ENCODE assay signal across 24 cellular contexts in genomic region chr3:49711489-49711888, GRCh38. TPM values are rescaled to one million over a fixed set of nuclear protein-coding genes. Genes with fewer than 3 reads are reported as not detected.
A peak's percentile ranks its signal among the peaks of the same experiment; 100 is the strongest.
DNase-seq lines count a peak whose midpoint lies in the region; ATAC-seq and TF ChIP-seq lines count a peak whose summit lies in the region.
"Had no signal": no experiment of that assay in that cellular context is flagged by ENCODE, and none has a peak within 500 bp of the region (broad histone marks: within the 10 kb centered on the region; RNA-seq: fewer than 3 reads in every experiment).

No MANE protein-coding gene starts in this region.

- H3K27ac ChIP-seq in CD4-positive, alpha-beta T cell (ENCODE audit: low read depth, low read length): no peak overlapping the region
- no peak overlapping the region for H3K27ac ChIP-seq in upper lobe of right lung
- H3K27ac ChIP-seq: adrenal gland, body of pancreas, esophagus squamous epithelium, skin epidermis, tibial artery had no signal

- peak overlapping the region; percentile 47 for H3K27ac Mint-ChIP-seq in activated CD4-positive, alpha-beta T cell treated with anti-CD3 and anti-CD28 coated beads, Interleukin-2, amount 10 ng/mL, durations not matched to agents 7 days and 5 days
- peak overlapping the region; percentile 35 for H3K27ac Mint-ChIP-seq in CD4-positive, alpha-beta T cell
- H3K27ac Mint-ChIP-seq in activated naive CD8-positive, alpha-beta T cell treated with anti-CD3 and anti-CD28 coated beads for 36 hours: peak overlapping the region; percentile 40
- H3K27ac Mint-ChIP-seq in natural killer cell treated with Interleukin-12 subunit alpha and Interleukin-12 subunit beta and Interleukin-15 and Interleukin-18, amount 100 ng/mL, for 72 hours: peak overlapping the region in 1 of 2 donors; percentile 76
- H3K27ac Mint-ChIP-seq: memory B cell had no signal

- H3K9me3 Mint-ChIP-seq in activated CD4-positive, alpha-beta T cell treated with anti-CD3 and anti-CD28 coated beads, Interleukin-2, amount 10 ng/mL, durations not matched to agents 7 days and 5 days: no peaks in the 10 kb centered on the region
- H3K9me3 Mint-ChIP-seq in CD4-positive, alpha-beta T cell: no peaks in the 10 kb centered on the region
- no peaks in the 10 kb centered on the region for H3K9me3 Mint-ChIP-seq in activated naive CD8-positive, alpha-beta T cell treated with anti-CD3 and anti-CD28 coated beads for 36 hours
- H3K9me3 Mint-ChIP-seq in natural killer cell treated with Interleukin-12 subunit alpha and Interleukin-12 subunit beta and Interleukin-15 and Interleukin-18, amount 100 ng/mL, for 72 hours: no peaks in the 10 kb centered on the region
- H3K9me3 Mint-ChIP-seq: memory B cell had no signal

- H3K4me1 Mint-ChIP-seq in activated CD4-positive, alpha-beta T cell treated with anti-CD3 and anti-CD28 coated beads, Interleukin-2, amount 10 ng/mL, durations not matched to agents 7 days and 5 days: peaks cover 23% of the 10 kb centered on the region
- no peaks in the 10 kb centered on the region for H3K4me1 Mint-ChIP-seq in CD4-positive, alpha-beta T cell (ENCODE audit: low read depth)
- H3K4me1 Mint-ChIP-seq in activated naive CD8-positive, alpha-beta T cell treated with anti-CD3 and anti-CD28 coated beads for 36 hours: peaks cover 11% of the 10 kb centered on the region
- H3K4me1 Mint-ChIP-seq in natural killer cell treated with Interleukin-12 subunit alpha and Interleukin-12 subunit beta and Interleukin-15 and Interleukin-18, amount 100 ng/mL, for 72 hours (ENCODE audit: low read depth in 2 of 2): peaks cover 13 to 14% of the 10 kb centered on the region in 2 donors

- no peaks in the 10 kb centered on the region for H3K27me3 ChIP-seq in CD4-positive, alpha-beta T cell (ENCODE audit: control insufficient read depth, insufficient read depth, low read length)
- no peaks in the 10 kb centered on the region for H3K27me3 ChIP-seq in upper lobe of right lung
- H3K27me3 ChIP-seq: adrenal gland, body of pancreas, esophagus squamous epithelium, tibial artery had no signal

- no peak for DNase-seq in activated CD4-positive, alpha-beta T cell treated with anti-CD3 and anti-CD28 coated beads, Interleukin-2, amount 10 ng/mL, durations not matched to agents 7 days and 5 days
- no peak for DNase-seq in activated CD4-positive, alpha-beta T cell treated with anti-CD3 and anti-CD28 coated beads, Interleukin-2, amount 50 U/mL, for 1 hour
- DNase-seq in CD4-positive, alpha-beta T cell: no peak
- DNase-seq in activated naive CD8-positive, alpha-beta T cell treated with anti-CD3 and anti-CD28 coated beads for 36 hours: no peak
- DNase-seq in natural killer cell treated with Interleukin-12 subunit alpha and Interleukin-12 subunit beta and Interleukin-15 and Interleukin-18, amount 100 ng/mL, for 72 hours (ENCODE audit: low spot score): peak; percentile 50
- DNase-seq in NCI-H1417 treated with DMSO at 0.1 percent for 48 hours (lab: John Stamatoyannopoulos, UW) (no peak), AML-193 (lab: John Stamatoyannopoulos, UW) (no peak), upper lobe of right lung (no peak)
- DNase-seq: activated CD4-positive, alpha-beta T cell treated with anti-CD3 and anti-CD28 coated beads for 4 hours; adrenal gland; body of pancreas; dermis blood vessel endothelial cell; esophagus squamous epithelium; foreskin melanocyte; left colon; NCI-H1092; NCI-H1930; NCI-H226; NCI-H748 treated with DMSO at 0.1 percent for 48 hours; nucleus accumbens had no signal

- H3K9me3 ChIP-seq in CD4-positive, alpha-beta T cell (ENCODE audit: control insufficient read depth, low read length): no peaks in the 10 kb centered on the region
- no peaks in the 10 kb centered on the region for H3K9me3 ChIP-seq in upper lobe of right lung
- H3K9me3 ChIP-seq: adrenal gland, body of pancreas, esophagus squamous epithelium, tibial artery had no signal

- H3K36me3 ChIP-seq in upper lobe of right lung: peaks cover 21% of the 10 kb centered on the region
- H3K36me3 ChIP-seq: adrenal gland had no signal

- POLR2A ChIA-PET in activated CD4-positive, alpha-beta T cell treated with anti-CD3 and anti-CD28 coated beads, Interleukin-2, amount 10 ng/mL, durations not matched to agents 7 days and 5 days (lab: Charles Lee): no interaction called here
- POLR2A ChIA-PET in CD4-positive, alpha-beta T cell (lab: Charles Lee): no interaction called here

- no peak overlapping the region for H3K4me3 ChIP-seq in upper lobe of right lung
- H3K4me3 ChIP-seq: adrenal gland, body of pancreas, esophagus squamous epithelium, skin epidermis, tibial artery had no signal

- no peak overlapping the region for H3K4me3 Mint-ChIP-seq in activated CD4-positive, alpha-beta T cell treated with anti-CD3 and anti-CD28 coated beads, Interleukin-2, amount 10 ng/mL, durations not matched to agents 7 days and 5 days
- no peak overlapping the region for H3K4me3 Mint-ChIP-seq in CD4-positive, alpha-beta T cell
- H3K4me3 Mint-ChIP-seq in activated naive CD8-positive, alpha-beta T cell treated with anti-CD3 and anti-CD28 coated beads for 36 hours: no peak overlapping the region
- no peak overlapping the region for H3K4me3 Mint-ChIP-seq in natural killer cell treated with Interleukin-12 subunit alpha and Interleukin-12 subunit beta and Interleukin-15 and Interleukin-18, amount 100 ng/mL, for 72 hours
- H3K4me3 Mint-ChIP-seq: memory B cell had no signal

- intact Hi-C loops in CD4-positive, alpha-beta T cell (cut with DNase I, micrococcal nuclease): no loop called here
- intact Hi-C loops in upper lobe of right lung (cut with DNase I): no loop called here

- CTCF ChIA-PET in activated CD4-positive, alpha-beta T cell treated with anti-CD3 and anti-CD28 coated beads, Interleukin-2, amount 10 ng/mL, durations not matched to agents 7 days and 5 days (lab: Charles Lee): interaction anchor here (0.6 to 2.5 kb wide), 3 partner anchors 10 to 638 kb away, joined by 3 to 11 read pairs (median 4); no protein-coding TSS in a partner anchor
- CTCF ChIA-PET in CD4-positive, alpha-beta T cell (lab: Charles Lee): no interaction called here

- peaks cover 1% of the 10 kb centered on the region for H3K36me3 Mint-ChIP-seq in activated CD4-positive, alpha-beta T cell treated with anti-CD3 and anti-CD28 coated beads, Interleukin-2, amount 10 ng/mL, durations not matched to agents 7 days and 5 days (ENCODE audit: low read depth)
- peaks cover 15% of the 10 kb centered on the region for H3K36me3 Mint-ChIP-seq in CD4-positive, alpha-beta T cell (ENCODE audit: low read depth)
- H3K36me3 Mint-ChIP-seq in activated naive CD8-positive, alpha-beta T cell treated with anti-CD3 and anti-CD28 coated beads for 36 hours: no peaks in the 10 kb centered on the region
- H3K36me3 Mint-ChIP-seq in natural killer cell treated with Interleukin-12 subunit alpha and Interleukin-12 subunit beta and Interleukin-15 and Interleukin-18, amount 100 ng/mL, for 72 hours: no peaks in the 10 kb centered on the region

- ATAC-seq in CD4-positive, alpha-beta T cell (ENCODE audit: poor library complexity): no peak
- no peak for ATAC-seq in natural killer cell treated with Interleukin-12 subunit alpha and Interleukin-12 subunit beta and Interleukin-15 and Interleukin-18, amount 100 ng/mL, for 72 hours
- ATAC-seq in upper lobe of right lung: no peak
- ATAC-seq: body of pancreas, left colon had no signal

- H3K4me1 ChIP-seq in upper lobe of right lung: no peaks in the 10 kb centered on the region
- H3K4me1 ChIP-seq: adrenal gland, body of pancreas, esophagus squamous epithelium, tibial artery had no signal

- TF ChIP-seq CTCF in CD4-positive, alpha-beta T cell (IDR thresholded peaks at IDR 0.05): no peak
- no peak for TF ChIP-seq CTCF in upper lobe of right lung (IDR thresholded peaks at IDR 0.05)

- H3K27me3 Mint-ChIP-seq in activated CD4-positive, alpha-beta T cell treated with anti-CD3 and anti-CD28 coated beads, Interleukin-2, amount 10 ng/mL, durations not matched to agents 7 days and 5 days: no peaks in the 10 kb centered on the region
- no peaks in the 10 kb centered on the region for H3K27me3 Mint-ChIP-seq in CD4-positive, alpha-beta T cell
- H3K27me3 Mint-ChIP-seq in activated naive CD8-positive, alpha-beta T cell treated with anti-CD3 and anti-CD28 coated beads for 36 hours: no peaks in the 10 kb centered on the region
- no peaks in the 10 kb centered on the region for H3K27me3 Mint-ChIP-seq in natural killer cell treated with Interleukin-12 subunit alpha and Interleukin-12 subunit beta and Interleukin-15 and Interleukin-18, amount 100 ng/mL, for 72 hours
- H3K27me3 Mint-ChIP-seq: memory B cell had no signal

RNA-seq across cellular contexts. Expression of gene AMIGO3, which starts 8.0 kb away (rescaled TPM):
- under 1 TPM in 1 of 2 experiments, not detected in 1; 0.30 TPM for total RNA-seq in activated CD4-positive, alpha-beta T cell treated with anti-CD3 and anti-CD28 coated beads, Interleukin-2, amount 10 ng/mL, durations not matched to agents 7 days and 5 days
- 1 to 10 TPM in 1 of 2 experiments, under 1 TPM in 1; 0.82 to 1.3 TPM for total RNA-seq in CD4-positive, alpha-beta T cell
- not detected for total RNA-seq in activated naive CD8-positive, alpha-beta T cell treated with anti-CD3 and anti-CD28 coated beads for 36 hours
- total RNA-seq in natural killer cell treated with Interleukin-12 subunit alpha and Interleukin-12 subunit beta and Interleukin-15 and Interleukin-18, amount 100 ng/mL, for 72 hours: 1 to 10 TPM; 1.0 to 2.0 TPM
- total RNA-seq in upper lobe of right lung: 0.26 TPM
- total RNA-seq: H4, left colon had no signal

RNA-seq across cellular contexts. Expression of gene GMPPB, which starts 12.3 kb away (rescaled TPM):
- total RNA-seq in activated CD4-positive, alpha-beta T cell treated with anti-CD3 and anti-CD28 coated beads, Interleukin-2, amount 10 ng/mL, durations not matched to agents 7 days and 5 days: 10 to 100 TPM; 36.5 to 46.0 TPM
- total RNA-seq in CD4-positive, alpha-beta T cell: 10 to 100 TPM; 39.0 to 41.4 TPM
- total RNA-seq in activated naive CD8-positive, alpha-beta T cell treated with anti-CD3 and anti-CD28 coated beads for 36 hours: 10 to 100 TPM; 43.0 to 43.6 TPM
- total RNA-seq in natural killer cell treated with Interleukin-12 subunit alpha and Interleukin-12 subunit beta and Interleukin-15 and Interleukin-18, amount 100 ng/mL, for 72 hours: 100 to 1,000 TPM in 1 of 2 donors, 10 to 100 TPM in 1; 83.5 to 110 TPM
- 34.8 TPM for total RNA-seq in upper lobe of right lung

RNA-seq across cellular contexts. Expression of gene RNF123, which starts 22.1 kb away (rescaled TPM):
- total RNA-seq in activated CD4-positive, alpha-beta T cell treated with anti-CD3 and anti-CD28 coated beads, Interleukin-2, amount 10 ng/mL, durations not matched to agents 7 days and 5 days: 10 to 100 TPM; 47.5 to 49.2 TPM
- 10 to 100 TPM; 28.8 to 29.7 TPM for total RNA-seq in CD4-positive, alpha-beta T cell
- total RNA-seq in activated naive CD8-positive, alpha-beta T cell treated with anti-CD3 and anti-CD28 coated beads for 36 hours: 10 to 100 TPM; 32.4 to 35.5 TPM
- 10 to 100 TPM; 45.6 to 67.9 TPM for total RNA-seq in natural killer cell treated with Interleukin-12 subunit alpha and Interleukin-12 subunit beta and Interleukin-15 and Interleukin-18, amount 100 ng/mL, for 72 hours
- 41.4 TPM for total RNA-seq in upper lobe of right lung

RNA-seq across cellular contexts. Expression of gene MST1, which starts 22.2 kb away (rescaled TPM):
- 10 to 100 TPM in 1 of 2 experiments, 1 to 10 TPM in 1; 8.4 to 10.0 TPM for total RNA-seq in activated CD4-positive, alpha-beta T cell treated with anti-CD3 and anti-CD28 coated beads, Interleukin-2, amount 10 ng/mL, durations not matched to agents 7 days and 5 days
- total RNA-seq in CD4-positive, alpha-beta T cell: 1 to 10 TPM; 7.8 TPM
- 1 to 10 TPM; 6.7 to 8.4 TPM for total RNA-seq in activated naive CD8-positive, alpha-beta T cell treated with anti-CD3 and anti-CD28 coated beads for 36 hours
- 1 to 10 TPM; 4.2 to 6.8 TPM for total RNA-seq in natural killer cell treated with Interleukin-12 subunit alpha and Interleukin-12 subunit beta and Interleukin-15 and Interleukin-18, amount 100 ng/mL, for 72 hours
- total RNA-seq in upper lobe of right lung: 23.7 TPM

RNA-seq across cellular contexts. Expression of gene APEH, which starts 37.3 kb away (rescaled TPM):
- 100 to 1,000 TPM; 137 TPM for total RNA-seq in activated CD4-positive, alpha-beta T cell treated with anti-CD3 and anti-CD28 coated beads, Interleukin-2, amount 10 ng/mL, durations not matched to agents 7 days and 5 days
- total RNA-seq in CD4-positive, alpha-beta T cell: 10 to 100 TPM; 44.3 to 45.5 TPM
- total RNA-seq in activated naive CD8-positive, alpha-beta T cell treated with anti-CD3 and anti-CD28 coated beads for 36 hours: 100 to 1,000 TPM; 173 to 189 TPM
- 100 to 1,000 TPM; 134 to 235 TPM for total RNA-seq in natural killer cell treated with Interleukin-12 subunit alpha and Interleukin-12 subunit beta and Interleukin-15 and Interleukin-18, amount 100 ng/mL, for 72 hours
- total RNA-seq in upper lobe of right lung: 88.5 TPM
